Comparison of ENCODE assay signal across 24 cellular contexts in genomic region chr11:119591836-119592310, GRCh38.
DNase-seq lines count a peak whose midpoint lies in the region; ATAC-seq and TF ChIP-seq lines count a peak whose summit lies in the region.
"Had no signal": no experiment of that assay in that cellular context is flagged by ENCODE, and none has a peak within 500 bp of the region (broad histone marks: within the 10 kb centered on the region; RNA-seq: fewer than 3 reads in every experiment).

No MANE protein-coding gene starts in this region.

- H3K4me1 Mint-ChIP-seq in T-helper 17 cell = no peaks in the 10 kb centered on the region
- H3K4me1 Mint-ChIP-seq: activated T-helper 17 cell treated with anti-CD3 and anti-CD28 coated beads, Interleukin-2, amount 50 U/mL, for 72 hours; stimulated activated memory B cell treated with anti-CD40 and anti-IgM and Interleukin-4, amounts not matched to agents 10 μg/mL and 1 μg/mL and 100 μg/mL, for 72 hours had no signal

- ATAC-seq in T-helper 17 cell (no peak), mucosa of descending colon (no peak)
- ATAC-seq: activated CD4-positive, CD25-positive, alpha-beta regulatory T cell treated with anti-CD3 and anti-CD28 coated beads, Interleukin-2, amount 50 U/mL, for 24 hours; activated T-helper 17 cell treated with anti-CD3 and anti-CD28 coated beads, Interleukin-2, amount 50 U/mL, for 72 hours; right lobe of liver; stimulated activated memory B cell treated with anti-CD40 and anti-IgM and Interleukin-4, amounts not matched to agents 10 μg/mL and 1 μg/mL and 100 μg/mL, for 72 hours had no signal

- TF ChIP-seq CTCF in spleen (IDR thresholded peaks at IDR 0.05 in 8 of 11, conservative IDR thresholded peaks at IDR 0.05 in 3 of 11) = no peak
- no peak for TF ChIP-seq CTCF in mucosa of descending colon (IDR thresholded peaks at IDR 0.05)
- TF ChIP-seq CTCF in coronary artery (IDR thresholded peaks at IDR 0.05) = no peak

- H3K4me3 ChIP-seq in HUES48 (ENCODE audit: low read depth, low read length) = no peak overlapping the region
- no peak overlapping the region for H3K4me3 ChIP-seq in skin epidermis
- H3K4me3 ChIP-seq in spleen = no peak overlapping the region
- no peak overlapping the region for H3K4me3 ChIP-seq in mucosa of descending colon
- H3K4me3 ChIP-seq in coronary artery = no peak overlapping the region
- H3K4me3 ChIP-seq: Peyer's patch, right lobe of liver had no signal

- intact Hi-C loops in spleen (cut with DNase I; ENCODE audit: low total_unique reads) (no loop called here), mucosa of descending colon (cut with DNase I, micrococcal nuclease) (no loop called here)

- no peak for TF ChIP-seq POLR2A in spleen (IDR thresholded peaks at IDR 0.05)

- H3K4me1 ChIP-seq in HUES48 (ENCODE audit: control insufficient read depth, insufficient read depth, low read length) = peaks cover 17% of the 10 kb centered on the region
- no peaks in the 10 kb centered on the region for H3K4me1 ChIP-seq in spleen
- no peaks in the 10 kb centered on the region for H3K4me1 ChIP-seq in mucosa of descending colon (ENCODE audit: low read depth)
- H3K4me1 ChIP-seq: Peyer's patch, right lobe of liver had no signal

- no peaks in the 10 kb centered on the region for H3K9me3 ChIP-seq in HUES48 (ENCODE audit: control insufficient read depth, insufficient read depth, low read length)
- no peaks in the 10 kb centered on the region for H3K9me3 ChIP-seq in T-helper 17 cell (ENCODE audit: control insufficient read depth, low read length, poor library complexity, severe bottlenecking)
- peaks cover 0 to 16% (median 6%) of the 10 kb centered on the region in 8 donors for H3K9me3 ChIP-seq in spleen
- no peaks in the 10 kb centered on the region for H3K9me3 ChIP-seq in mucosa of descending colon
- H3K9me3 ChIP-seq: Peyer's patch, right lobe of liver had no signal

- peaks cover 48% of the 10 kb centered on the region for H3K27me3 Mint-ChIP-seq in T-helper 17 cell

- peaks cover 2% of the 10 kb centered on the region for H3K36me3 Mint-ChIP-seq in T-helper 17 cell (ENCODE audit: low read depth)
- H3K36me3 Mint-ChIP-seq: CD14-positive monocyte; stimulated activated memory B cell treated with anti-CD40 and anti-IgM and Interleukin-4, amounts not matched to agents 10 μg/mL and 1 μg/mL and 100 μg/mL, for 72 hours had no signal

- no peaks in the 10 kb centered on the region for H3K27me3 ChIP-seq in HUES48 (ENCODE audit: control insufficient read depth, insufficient read depth, low read length)
- peaks cover 0 to 36% (median 0%) of the 10 kb centered on the region in 7 donors for H3K27me3 ChIP-seq in spleen (replicated peaks in 1 of 7)
- H3K27me3 ChIP-seq: Peyer's patch, right lobe of liver had no signal

- DNase-seq in T-helper 17 cell (no peak), epithelial cell of prostate (ENCODE audit: low read depth, low spot score) (peak; percentile 80), spleen (no peak), DMS 273 treated with DMSO at 0.1 percent for 48 hours (lab: John Stamatoyannopoulos, UW) (no peak), mucosa of descending colon (no peak), coronary artery (ENCODE audit: low spot score) (no peak)
- DNase-seq: activated CD4-positive, alpha-beta T cell treated with anti-CD3 and anti-CD28 coated beads, Interleukin-2, amount 50 U/mL, for 48 hours; activated CD8-positive, alpha-beta memory T cell treated with anti-CD3 and anti-CD28 coated beads, Interleukin-2, amount 50 U/mL, for 4 hours; central memory CD4-positive, alpha-beta T cell; NCI-H1105; NCI-H2029; NCI-H526; Peyer's patch; right lobe of liver; stimulated activated CD4-positive, alpha-beta T cell treated with anti-CD3 and anti-CD28 coated beads, Interleukin-4, amount 100 ng/mL, for 24 hours; SW 1271; T1000 had no signal

- H3K36me3 ChIP-seq in HUES48 (ENCODE audit: control insufficient read depth, insufficient read depth, low read length) (no peaks in the 10 kb centered on the region), spleen (no peaks in the 10 kb centered on the region), mucosa of descending colon (ENCODE audit: low read depth) (no peaks in the 10 kb centered on the region)
- H3K36me3 ChIP-seq: Peyer's patch, right lobe of liver had no signal

- 64 to 87% (median 80%) methylated on average over 5 of the region's 5 CpGs for WGBS in spleen, 5 donors

- no peak overlapping the region for H3K9ac ChIP-seq in HUES48 (ENCODE audit: low read depth, low read length)

- H3K4me3 Mint-ChIP-seq in T-helper 17 cell = peak overlapping the region; percentile 16
- H3K4me3 Mint-ChIP-seq: activated T-helper 17 cell treated with anti-CD3 and anti-CD28 coated beads, Interleukin-2, amount 50 U/mL, for 72 hours; CD14-positive monocyte; stimulated activated memory B cell treated with anti-CD40 and anti-IgM and Interleukin-4, amounts not matched to agents 10 μg/mL and 1 μg/mL and 100 μg/mL, for 72 hours had no signal

- H3K27ac ChIP-seq in HUES48 (ENCODE audit: low read depth, low read length) = peak overlapping the region; percentile 75
- H3K27ac ChIP-seq in epithelial cell of prostate = peak overlapping the region; percentile 96
- H3K27ac ChIP-seq in skin epidermis = peak overlapping the region in 18 of 21 experiments; percentile 15 to 85 (median 70)
- H3K27ac ChIP-seq in spleen = no peak overlapping the region
- no peak overlapping the region for H3K27ac ChIP-seq in coronary artery
- H3K27ac ChIP-seq: right lobe of liver had no signal

- no peak overlapping the region for H3K27ac Mint-ChIP-seq in T-helper 17 cell
- H3K27ac Mint-ChIP-seq: activated naive CD4-positive, alpha-beta T cell treated with anti-CD3 and anti-CD28 coated beads, Interleukin-2, amount 50 U/mL, for 72 hours; activated T-helper 17 cell treated with anti-CD3 and anti-CD28 coated beads, Interleukin-2, amount 50 U/mL, for 72 hours; CD14-positive monocyte; stimulated activated memory B cell treated with anti-CD40 and anti-IgM and Interleukin-4, amounts not matched to agents 10 μg/mL and 1 μg/mL and 100 μg/mL, for 72 hours had no signal

Comparison
In these comparisons a context has a peak if more than half of its experiments do, and no peak if none do; other contexts are left out.
1. H3K27ac ChIP-seq: peak in HUES48 (single experiment), epithelial cell of prostate (single experiment) and skin epidermis (18 of 21); none in spleen (0 of 8) and coronary artery (0 of 2).